ENCODE assay signal across 1 cellular context in genomic region chr7:83921798-83922607, GRCh38.
TF ChIP-seq lines count a peak whose summit lies in the region.

No MANE protein-coding gene starts in this region.

TF ChIP-seq in GM12878, 131 proteins besides CTCF, POLR2A, EP300 and RAD21 (continued from another document):
- TF ChIP-seq GATAD2B (conservative IDR thresholded peaks at IDR 0.05; ENCODE audit: low read depth): no peak
- no peak for TF ChIP-seq TCF7 (IDR thresholded peaks at IDR 0.05; ENCODE audit: borderline replicate concordance)
- TF ChIP-seq BMI1 (IDR thresholded peaks at IDR 0.05; ENCODE audit: borderline replicate concordance): no peak
- no peak for TF ChIP-seq HCFC1 (IDR thresholded peaks at IDR 0.05; ENCODE audit: low read length)
- no peak for TF ChIP-seq ZBTB4 (CRISPR knock-in tag; IDR thresholded peaks at IDR 0.05)
- TF ChIP-seq CHD4 (IDR thresholded peaks at IDR 0.05): no peak
- no peak for TF ChIP-seq EGR1 (IDR thresholded peaks at IDR 0.05; ENCODE audit: borderline replicate concordance in 1 of 2, low read depth in 2 of 2, low read length in 2 of 2)
- no peak for TF ChIP-seq ZNF217 (IDR thresholded peaks at IDR 0.05)
- TF ChIP-seq NFYA (IDR thresholded peaks at IDR 0.05; ENCODE audit: borderline replicate concordance, low read depth, low read length): no peak
- TF ChIP-seq CREB1 (IDR thresholded peaks at IDR 0.05; ENCODE audit: low read depth): peak; percentile 43; the same call in 1 of the 2 replicates
- no peak for TF ChIP-seq ZNF622 (IDR thresholded peaks at IDR 0.05)
- TF ChIP-seq SUPT20H (IDR thresholded peaks at IDR 0.05; ENCODE audit: borderline replicate concordance, control insufficient read depth, low read depth, low read length): no peak
- TF ChIP-seq ASH2L (IDR thresholded peaks at IDR 0.05; ENCODE audit: borderline replicate concordance, low read depth): no peak
- no peak for TF ChIP-seq IRF5 (IDR thresholded peaks at IDR 0.05; ENCODE audit: borderline replicate concordance)
- no peak for TF ChIP-seq CEBPZ (IDR thresholded peaks at IDR 0.05; ENCODE audit: low read depth, low read length)
- no peak for TF ChIP-seq ZBTB33 (IDR thresholded peaks at IDR 0.05)
- no peak for TF ChIP-seq SIX5 (IDR thresholded peaks at IDR 0.05; ENCODE audit: low read depth, low read length, severe bottlenecking)
- TF ChIP-seq CREM (IDR thresholded peaks at IDR 0.05; ENCODE audit: low read depth): peak; percentile 31; the same call in 1 of the 2 replicates
- no peak for TF ChIP-seq JUND (IDR thresholded peaks at IDR 0.05; ENCODE audit: low read depth, low read length)
- no peak for TF ChIP-seq MXI1 (IDR thresholded peaks at IDR 0.05; ENCODE audit: low read depth, low read length)
- no peak for TF ChIP-seq IKZF2 (IDR thresholded peaks at IDR 0.05)
- TF ChIP-seq ATF3 (IDR thresholded peaks at IDR 0.05; ENCODE audit: borderline replicate concordance, extremely low read depth, low read depth, low read length): no peak
- TF ChIP-seq TARDBP (IDR thresholded peaks at IDR 0.05; ENCODE audit: borderline replicate concordance): no peak
- no peak for TF ChIP-seq CBX5 (IDR thresholded peaks at IDR 0.05; ENCODE audit: low read depth)
- TF ChIP-seq CBX3 (IDR thresholded peaks at IDR 0.05; ENCODE audit: borderline replicate concordance, low read depth): no peak
- no peak for TF ChIP-seq NFXL1 (IDR thresholded peaks at IDR 0.05; ENCODE audit: borderline replicate concordance)
- no peak for TF ChIP-seq ZNF207 (IDR thresholded peaks at IDR 0.05; ENCODE audit: borderline replicate concordance)
- TF ChIP-seq HSF1 (IDR thresholded peaks at IDR 0.05; ENCODE audit: low read depth, low read length): no peak
- TF ChIP-seq SUZ12 (IDR thresholded peaks at IDR 0.05; ENCODE audit: unreplicated experiment): no peak
- TF ChIP-seq BACH1 (IDR thresholded peaks at IDR 0.05; ENCODE audit: borderline replicate concordance): no peak
- TF ChIP-seq BCLAF1 (IDR thresholded peaks at IDR 0.05): no peak
- no peak for TF ChIP-seq WRNIP1 (IDR thresholded peaks at IDR 0.05; ENCODE audit: borderline replicate concordance, low read depth, low read length)
- no peak for TF ChIP-seq ZBED1 (IDR thresholded peaks at IDR 0.05; ENCODE audit: borderline replicate concordance)
- TF ChIP-seq E2F4 (IDR thresholded peaks at IDR 0.05; ENCODE audit: low read depth, low read length): no peak
- TF ChIP-seq ZNF274 (IDR thresholded peaks at IDR 0.05; ENCODE audit: insufficient read depth, insufficient read length): no peak
- TF ChIP-seq NFIC (IDR thresholded peaks at IDR 0.05; ENCODE audit: low read depth, low read length): peak; percentile 80; the same call in 1 of the 2 replicates
- TF ChIP-seq KLF5 (IDR thresholded peaks at IDR 0.05; ENCODE audit: partially characterized antibody): no peak
- no peak for TF ChIP-seq BCL3 (IDR thresholded peaks at IDR 0.05; ENCODE audit: borderline replicate concordance, insufficient read depth, low read depth, low read length, poor library complexity, severe bottlenecking)
- no peak for TF ChIP-seq EZH2 (IDR thresholded peaks at IDR 0.05; ENCODE audit: borderline replicate concordance, control insufficient read depth, low read depth, low read length)
- TF ChIP-seq TCF12 (IDR thresholded peaks at IDR 0.05; ENCODE audit: low read depth, low read length): no peak
- no peak for TF ChIP-seq RB1 (IDR thresholded peaks at IDR 0.05; ENCODE audit: borderline replicate concordance)
- no peak for TF ChIP-seq PAX8 (IDR thresholded peaks at IDR 0.05)
- TF ChIP-seq MYB (IDR thresholded peaks at IDR 0.05; ENCODE audit: borderline replicate concordance, low read depth, low read length): no peak
- TF ChIP-seq SRF (IDR thresholded peaks at IDR 0.05; ENCODE audit: low read depth in 2 of 2, low read length in 2 of 2): no peak
- TF ChIP-seq MTA2 (IDR thresholded peaks at IDR 0.05; ENCODE audit: low read depth): no peak
- TF ChIP-seq RUNX3 (IDR thresholded peaks at IDR 0.05; ENCODE audit: low read length): peak; percentile 32; the same call in 1 of the 2 replicates
